ENCODE assay signal across 1 cellular context in genomic region chr3:113746069-113746954, GRCh38.
A peak's percentile ranks its signal among the peaks of the same experiment; 100 is the strongest.
TF ChIP-seq lines count a peak whose summit lies in the region.

TSS of gene NAA50 (minus strand) at chr3:113746249. CDS start at chr3:113745949, 300 bp downstream.

TF ChIP-seq in WTC11, 78 proteins besides CTCF, POLR2A, EP300 and RAD21 (continued from another document and continues in another):
- TF ChIP-seq AFF4 (CRISPR knock-in tag; IDR thresholded peaks at IDR 0.05; ENCODE audit: borderline replicate concordance) (no peak), FOXP1 (CRISPR knock-in tag; IDR thresholded peaks at IDR 0.05; ENCODE audit: borderline replicate concordance) (no peak), ZNF317 (CRISPR knock-in tag; IDR thresholded peaks at IDR 0.05; ENCODE audit: borderline replicate concordance, low read depth) (no peak), ELF4 (CRISPR knock-in tag; IDR thresholded peaks at IDR 0.05; ENCODE audit: low read depth) (no peak), ETV6 (CRISPR knock-in tag; IDR thresholded peaks at IDR 0.05) (peak; percentile 44; the same call in 1 of the 2 replicates), RELA (CRISPR knock-in tag; IDR thresholded peaks at IDR 0.05; ENCODE audit: borderline replicate concordance) (peak; percentile 76; the same call in 1 of the 2 replicates), FOXK1 (CRISPR knock-in tag; IDR thresholded peaks at IDR 0.05) (peak; percentile 55; the same call in 1 of the 2 replicates), OVOL2 (CRISPR knock-in tag; IDR thresholded peaks at IDR 0.05; ENCODE audit: borderline replicate concordance) (no peak), CREB1 (CRISPR knock-in tag; IDR thresholded peaks at IDR 0.05) (no peak), MXD4 (CRISPR knock-in tag; IDR thresholded peaks at IDR 0.05; ENCODE audit: borderline replicate concordance) (no peak), ZNF512 (CRISPR knock-in tag; IDR thresholded peaks at IDR 0.05; ENCODE audit: borderline replicate concordance) (no peak), TCF7 (CRISPR knock-in tag; IDR thresholded peaks at IDR 0.05; ENCODE audit: low read depth) (0 out of 2 replicates have a peak, but pooled peaks have one; percentile 20), TP53 (CRISPR knock-in tag; IDR thresholded peaks at IDR 0.05) (no peak), FOXP4 (CRISPR knock-in tag; IDR thresholded peaks at IDR 0.05) (peak; percentile 75; the same call in 1 of the 2 replicates), E2F5 (CRISPR knock-in tag; IDR thresholded peaks at IDR 0.05) (peak; percentile 75), STAT6 (CRISPR knock-in tag; conservative IDR thresholded peaks at IDR 0.05; ENCODE audit: low read depth) (no peak), ZBTB43 (CRISPR knock-in tag; IDR thresholded peaks at IDR 0.05) (0 out of 2 replicates have a peak, but pooled peaks have one; percentile 26), JUN (CRISPR knock-in tag; IDR thresholded peaks at IDR 0.05) (no peak), SMAD4 (CRISPR knock-in tag; IDR thresholded peaks at IDR 0.05) (no peak), E2F4 (CRISPR knock-in tag; IDR thresholded peaks at IDR 0.05; ENCODE audit: borderline replicate concordance, low read depth) (no peak), ATF6 (CRISPR knock-in tag; IDR thresholded peaks at IDR 0.05) (no peak), HMGXB4 (CRISPR knock-in tag; IDR thresholded peaks at IDR 0.05) (no peak; the same call in 1 of the 2 replicates), ATF2 (CRISPR knock-in tag; IDR thresholded peaks at IDR 0.05; ENCODE audit: borderline replicate concordance, low read depth) (no peak), AR (CRISPR knock-in tag; IDR thresholded peaks at IDR 0.05) (no peak)
